ENCODE assay signal across 8 cellular contexts in genomic region chr11:66277475-66278391, GRCh38. TPM values are rescaled to one million over a fixed set of nuclear protein-coding genes. Genes with fewer than 3 reads are reported as not detected.
A peak's percentile ranks its signal among the peaks of the same experiment; 100 is the strongest.
DNase-seq lines count a peak whose midpoint lies in the region; ATAC-seq, FAIRE-seq and TF ChIP-seq lines count a peak whose summit lies in the region.

Gene CNIH2 (plus strand): TSS chr11:66278175. CDS start chr11:66278457, 282 bp downstream.

- 36% methylated on average over 15 of the region's 89 CpGs for WGBS in K562 (ENCODE audit: insufficient coverage, low coverage, missing lambda C conversion rate)

- no peak for TF ChIP-seq EP300 in K562 (IDR thresholded peaks at IDR 0.05; ENCODE audit: low read length)

- H3K36me3 ChIP-seq in A673 (ENCODE audit: insufficient read depth, low read length, poor library complexity, severe bottlenecking) (peaks cover 28% of the 10 kb centered on the region), SJSA1 (peaks cover 55% of the 10 kb centered on the region), K562 (ENCODE audit: control insufficient read depth, insufficient read depth, low read length) (peaks cover 37% of the 10 kb centered on the region), stomach smooth muscle (ENCODE audit: control insufficient read depth in 2 of 2, insufficient read depth in 2 of 2, low read length in 2 of 2) (peaks cover 30 to 33% of the 10 kb centered on the region in 2 donors)

- H3K9ac ChIP-seq in K562 (ENCODE audit: insufficient read depth in 1 of 2, low read depth in 2 of 2, low read length in 2 of 2) (peak within 1 kb of the TSS in 1 of 2 experiments; percentile 75; a peak in 2 of 4 replicates), stomach smooth muscle (ENCODE audit: low read length in 2 of 2) (no peak within 1 kb of the TSS)

- no peak for FAIRE-seq in K562 (lab: Jason Lieb, UNC)

- H3K27ac ChIP-seq in A673 (ENCODE audit: low read depth, low read length, poor library complexity, severe bottlenecking) = peak within 1 kb of the TSS; percentile 18
- no peak within 1 kb of the TSS for H3K27ac ChIP-seq in SJSA1
- H3K27ac ChIP-seq in K562 (ENCODE audit: extremely low read depth, low read depth, low read length) = peak within 1 kb of the TSS; percentile 33; the same call in 1 of the 3 replicates
- peak within 1 kb of the TSS; percentile 58 for H3K27ac ChIP-seq in stomach smooth muscle (ENCODE audit: low read length)

- no TSS peak for BruUV-seq in A673 (replicated peaks; lab: Mats Ljungman, UMichigan)
- BruUV-seq in K562 (replicated peaks; lab: Mats Ljungman, UMichigan) = no TSS peak

- peaks cover 27% of the 10 kb centered on the region for H3K4me1 ChIP-seq in A673 (ENCODE audit: insufficient read depth, low read length, poor library complexity, severe bottlenecking)
- H3K4me1 ChIP-seq in SJSA1 (replicated peaks) = peaks cover 27% of the 10 kb centered on the region
- peaks cover 2 to 23% of the 10 kb centered on the region in 2 experiments; a peak in 3 of 5 replicates for H3K4me1 ChIP-seq in K562 (replicated peaks in 1 of 2; ENCODE audit: control insufficient read depth in 2 of 2, insufficient read depth in 2 of 2, low read length in 2 of 2)
- peaks cover 11% of the 10 kb centered on the region for H3K4me1 ChIP-seq in stomach smooth muscle (ENCODE audit: control insufficient read depth, insufficient read depth, low read length)

- TF ChIP-seq POLR2A in K562 (conservative IDR thresholded peaks at IDR 0.05) = no peak; the same call in none of the 2 replicates

- peaks cover 13% of the 10 kb centered on the region for H4K20me1 ChIP-seq in K562 (replicated peaks; ENCODE audit: control insufficient read depth, insufficient read depth, low read length)

- intact Hi-C loops in A673 (cut with micrococcal nuclease; ENCODE audit: unreplicated experiment) (no loop called here), K562 (cut with micrococcal nuclease) (no loop called here), left colon (cut with DNase I, micrococcal nuclease) (no loop called here)

- TF ChIP-seq RAD21 in K562 (CRISPR knock-in tag; conservative IDR thresholded peaks at IDR 0.05 in 1 of 2, IDR thresholded peaks at IDR 0.05 in 1 of 2) = no peak

- H3K9me3 ChIP-seq in A673 (ENCODE audit: low read depth, low read length, poor library complexity, severe bottlenecking) (no peaks in the 10 kb centered on the region), SJSA1 (replicated peaks) (no peaks in the 10 kb centered on the region), K562 (replicated peaks; ENCODE audit: control insufficient read depth, insufficient read depth, low read depth, low read length) (no peaks in the 10 kb centered on the region), stomach smooth muscle (ENCODE audit: control insufficient read depth in 2 of 2, low read length in 2 of 2) (no peaks in the 10 kb centered on the region)

- H3K4me3 ChIP-seq in A673 (ENCODE audit: low read depth, low read length, poor library complexity, severe bottlenecking) = peak within 1 kb of the TSS; percentile 38
- H3K4me3 ChIP-seq in SJSA1 = peak within 1 kb of the TSS; percentile 27
- no peak within 1 kb of the TSS for H3K4me3 ChIP-seq in K562
- peak within 1 kb of the TSS in 1 of 2 donors; percentile 60 for H3K4me3 ChIP-seq in stomach smooth muscle (ENCODE audit: low read length in 2 of 2)

- CTCF ChIA-PET in A673 (lab: Charles Lee) = no interaction called here
- CTCF ChIA-PET in K562 (lab: Yijun Ruan, JAX; ENCODE audit: low intra/inter-chr PET ratio) = no interaction called here

- no peak within 1 kb of the TSS for H2AFZ ChIP-seq in K562 (ENCODE audit: low read depth, low read length)

- TF ChIP-seq CTCF in A673 (conservative IDR thresholded peaks at IDR 0.05; ENCODE audit: low read depth, low read length) (no peak), GM13977 (IDR thresholded peaks at IDR 0.05; ENCODE audit: extremely low read depth, insufficient read depth, missing control alignments) (no peak), K562 (IDR thresholded peaks at IDR 0.05 in 2 of 3, conservative IDR thresholded peaks at IDR 0.05 in 1 of 3; ENCODE audit: insufficient read depth in 2 of 3, low read depth in 1 of 3, low read length in 3 of 3) (no peak)

- POLR2A ChIA-PET in A673 (lab: Charles Lee; ENCODE audit: low non-redundant PET) = no interaction called here
- POLR2A ChIA-PET in K562 (lab: Yijun Ruan, JAX) = interaction anchor here (0.7 to 1.5 kb wide), 3 partner anchors 10 to 196 kb away, joined by 3 to 5 read pairs (median 3); partner anchors contain the start of gene YIF1A

- H3K4me2 ChIP-seq in K562 (ENCODE audit: insufficient read depth, low read length) = no peak within 1 kb of the TSS

- in situ Hi-C loops in GM13977 (cut with MboI; ENCODE audit: low pct_unique_long_range_greater_than_20kb, low sequenced_read_pairs, unreplicated experiment) = no loop called here
- in situ Hi-C loops in K562 (cut with MboI) = no loop called here

- DNase-seq in A673 (ENCODE audit: low spot score) (peak; percentile 74), GM13977 (ENCODE audit: low spot score) (peak; percentile 83), SJSA1 (ENCODE audit: low read depth in 1 of 2, low spot score in 2 of 2) (no peak), K562 (ENCODE audit: extremely low read depth in 1 of 4, low spot score in 3 of 4) (peak; percentile 47 to 80 (median 78)), left colon (peak in 1 of 2 donors; percentile 56), NCI-H1048 (lab: John Stamatoyannopoulos, UW) (no peak)

- H3K79me2 ChIP-seq in K562 (ENCODE audit: control insufficient read depth, insufficient read depth, low read length) = no peaks in the 10 kb centered on the region

- ATAC-seq in K562 (peak; percentile 64), left colon (peak; percentile 53), HG03135 (IDR thresholded peaks at IDR 0.05; ENCODE audit: unreplicated experiment) (no peak)

- H3K9me1 ChIP-seq in K562 (ENCODE audit: control insufficient read depth, insufficient read depth, low read length) = no peaks in the 10 kb centered on the region

- H3K27me3 ChIP-seq in A673 (replicated peaks; ENCODE audit: insufficient read depth, low read depth, low read length, poor library complexity) (no peaks in the 10 kb centered on the region), SJSA1 (replicated peaks) (no peaks in the 10 kb centered on the region), K562 (ENCODE audit: control insufficient read depth in 2 of 2, insufficient read depth in 2 of 2, low read length in 2 of 2) (no peaks in the 10 kb centered on the region), stomach smooth muscle (ENCODE audit: control insufficient read depth in 1 of 2, insufficient read depth in 2 of 2, low read length in 2 of 2) (peaks cover 0 to 4% of the 10 kb centered on the region in 2 donors)

TF ChIP-seq in K562, 482 proteins besides CTCF, POLR2A, EP300 and RAD21 (continues in another document):
- TF ChIP-seq, protein P1, sequence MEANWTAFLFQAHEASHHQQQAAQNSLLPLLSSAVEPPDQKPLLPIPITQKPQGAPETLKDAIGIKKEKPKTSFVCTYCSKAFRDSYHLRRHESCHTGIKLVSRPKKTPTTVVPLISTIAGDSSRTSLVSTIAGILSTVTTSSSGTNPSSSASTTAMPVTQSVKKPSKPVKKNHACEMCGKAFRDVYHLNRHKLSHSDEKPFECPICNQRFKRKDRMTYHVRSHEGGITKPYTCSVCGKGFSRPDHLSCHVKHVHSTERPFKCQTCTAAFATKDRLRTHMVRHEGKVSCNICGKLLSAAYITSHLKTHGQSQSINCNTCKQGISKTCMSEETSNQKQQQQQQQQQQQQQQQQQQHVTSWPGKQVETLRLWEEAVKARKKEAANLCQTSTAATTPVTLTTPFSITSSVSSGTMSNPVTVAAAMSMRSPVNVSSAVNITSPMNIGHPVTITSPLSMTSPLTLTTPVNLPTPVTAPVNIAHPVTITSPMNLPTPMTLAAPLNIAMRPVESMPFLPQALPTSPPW (CRISPR knock-in tag; IDR thresholded peaks at IDR 0.05) = peak; percentile 21; the same call in 1 of the 2 replicates
- TF ChIP-seq THRA (IDR thresholded peaks at IDR 0.05) (no peak), RBM22 (IDR thresholded peaks at IDR 0.05; ENCODE audit: low read depth, low read length, poor library complexity, severe bottlenecking) (peak; percentile 73), FUS (optimal IDR thresholded peaks at IDR 0.05; ENCODE audit: low read depth, low read length) (no peak), L3MBTL2 (IDR thresholded peaks at IDR 0.05) (peak; percentile 42; the same call in 1 of the 2 replicates)

RNA-seq across cellular contexts. Expression of gene CNIH2, which starts in this region (rescaled TPM):
- 11.6 and 13.7 TPM in 2 replicates for total RNA-seq in A673 (2021)
- total RNA-seq in SJSA1 (2014; rRNA removed; shearing (Covaris generic)) = 2.8 and 6.2 TPM in 2 replicates
- total RNA-seq in K562 (2011; cell fraction: chromatin; rRNA removed; ENCODE audit: low replicate concordance) = 0.92 and 2.0 TPM in 2 replicates
- total RNA-seq in K562 (2011; cell fraction: nucleolus; rRNA removed) = 0.92 and 1.7 TPM in 2 replicates
- total RNA-seq in K562 (2011; cell fraction: nucleoplasm; rRNA removed) = 0.95 and 1.2 TPM in 2 replicates
- 0.61 TPM in 1 of 2 replicates, not detected in the other for total RNA-seq in K562 (2014; rRNA removed)
- total RNA-seq in K562 (2014; rRNA removed; fragmentation: Illumina TruSeq; extraction: Trizol) = not detected in 2 replicates
- total RNA-seq in K562 (2015; rRNA removed; fragmentation: Illumina TruSeq; extraction: Trizol) = 0.11 and 0.40 TPM in 2 replicates
- total RNA-seq in K562 (2021) = 0.89 and 1.1 TPM in 2 replicates
- 0.26 and 0.30 TPM in 2 replicates for polyA plus RNA-seq in K562 (2011; rRNA removed)
- polyA plus RNA-seq in K562 (2011; cell fraction: cytosol; rRNA removed) = 0.52 and 0.69 TPM in 2 replicates
- polyA plus RNA-seq in K562 (2011; cell fraction: nucleus; rRNA removed) = 1.1 and 1.7 TPM in 2 replicates
- 0.52 and 0.57 TPM in 2 replicates for polyA plus RNA-seq in K562 (2012)
- polyA plus RNA-seq in K562 (2014; fragmentation: Illumina TruSeq; extraction: Trizol) = 0.36 and 0.65 TPM in 2 replicates
- polyA plus RNA-seq in K562 (2014; fragmentation: Nextera tagmentation; extraction: Ambion mirVana) = not detected
- 0.27 and 0.55 TPM in 2 replicates for polyA plus RNA-seq in K562 (2014; rRNA removed)
- not detected in 2 replicates for polyA minus RNA-seq in K562 (2011; rRNA and poly(A)+ RNA removed)
- polyA minus RNA-seq in K562 (2011; cell fraction: cytosol; rRNA and poly(A)+ RNA removed) = not detected in 2 replicates
- 0.13 TPM in 1 of 2 replicates, not detected in the other for polyA minus RNA-seq in K562 (2011; cell fraction: nucleus; rRNA and poly(A)+ RNA removed)
- total RNA-seq in left colon = 1 to 10 TPM; 1.1 to 1.2 TPM

Comparison
In these comparisons a context has a peak if more than half of its experiments do, and no peak if none do; other contexts are left out.
1. DNase-seq: peak in A673 (single experiment), GM13977 (single experiment) and K562 (4 of 4); none in SJSA1 (0 of 2) and NCI-H1048 (single experiment).